8 cellular contexts compared by ENCODE assay signal in the genomic region with DNA sequence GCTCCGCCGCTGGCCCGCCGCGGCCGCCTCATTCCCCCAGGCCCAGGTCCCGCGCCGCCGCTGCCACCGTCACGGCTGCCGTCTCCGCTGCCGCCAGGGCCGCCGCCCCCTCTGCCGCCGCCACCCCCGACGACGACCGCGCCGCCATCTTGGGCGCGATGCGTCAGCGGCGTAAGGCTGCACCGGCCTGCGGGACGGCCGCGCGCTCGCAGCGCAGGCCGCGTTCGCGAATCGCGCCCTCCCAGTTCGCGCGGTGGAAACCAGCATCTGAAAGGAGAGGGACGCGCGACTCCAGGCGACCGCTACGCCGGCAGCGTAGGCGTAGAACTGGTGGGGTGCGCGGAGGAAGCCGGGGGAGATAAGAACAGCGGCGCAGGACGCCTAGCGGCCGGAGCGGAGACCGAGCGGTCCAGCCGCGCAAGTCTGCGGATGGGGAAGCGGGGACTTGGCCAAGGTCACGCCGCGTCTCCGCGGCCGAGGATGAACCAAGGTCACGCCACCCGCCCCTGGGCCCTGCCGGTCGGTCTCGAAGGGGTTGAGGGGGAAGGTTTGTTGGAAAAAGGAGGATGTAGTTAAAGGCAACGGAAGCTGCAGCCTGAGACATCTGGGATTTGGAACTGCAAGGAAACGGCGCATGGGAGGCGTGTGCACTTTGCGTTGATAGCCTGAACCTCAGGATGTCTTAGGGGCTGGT. TPM values are rescaled to one million over a fixed set of nuclear protein-coding genes. Genes with fewer than 3 reads are reported as not detected.
DNase-seq lines count a peak whose midpoint lies in the region; ATAC-seq, FAIRE-seq and TF ChIP-seq lines count a peak whose summit lies in the region.

Gene NUDT3 (minus strand): TSS at position 173 of the 694 bp plus-strand sequence. CDS start 307 bp downstream, outside the sequence.

- in situ Hi-C loops in HepG2 (cut with HindIII; ENCODE audit: extremely low pct_ligation_motif_present, low pct_unique_long_range_greater_than_20kb), result no loop called here

- no peaks in the 10 kb centered on the region for H3K36me3 ChIP-seq in HepG2 (replicated peaks in 1 of 2; ENCODE audit: control insufficient read depth in 1 of 2, insufficient read depth in 2 of 2, low read length in 2 of 2)

- CTCF ChIA-PET in HepG2 (lab: Yijun Ruan, JAX; ENCODE audit: low intra/inter-chr PET ratio, low total read pairs), result interaction anchor here (1.5 to 1.7 kb wide), 3 partner anchors 143 to 197 kb away, joined by 6 to 12 read pairs (median 6); partner anchors contain the start of gene SMIM29

- H3K9me3 ChIP-seq in HepG2 (ENCODE audit: low read length), result peaks cover 5% of the 10 kb centered on the region

- peak within 1 kb of the TSS; percentile 83 for H3K4me2 ChIP-seq in HepG2 (ENCODE audit: low read depth, low read length)

- no peaks in the 10 kb centered on the region; a peak in 1 of 5 replicates for H3K27me3 ChIP-seq in HepG2 (ENCODE audit: control insufficient read depth in 1 of 2, insufficient read depth in 2 of 2, low read length in 2 of 2)

- H3K79me2 ChIP-seq in HepG2 (ENCODE audit: insufficient read depth, low read length), result peaks cover 46% of the 10 kb centered on the region

- peak; percentile 30 to 63; a peak in 3 of 4 replicates for TF ChIP-seq POLR2A in HepG2 (IDR thresholded peaks at IDR 0.05; ENCODE audit: insufficient read depth in 1 of 2, low read depth in 2 of 2, low read length in 2 of 2)

- POLR2A ChIA-PET in HepG2 (lab: Yijun Ruan, JAX), result interaction anchor here (1.1 to 3.5 kb wide), 3 partner anchors 22 to 156 kb away, joined by 4 to 22 read pairs (median 7); partner anchors contain the start of gene HMGA1

- H3K9ac ChIP-seq in HepG2 (ENCODE audit: insufficient read depth, low read depth, low read length), result peak within 1 kb of the TSS; percentile 93

- peaks cover 35% of the 10 kb centered on the region for H3K4me1 ChIP-seq in HepG2 (ENCODE audit: insufficient read depth, low read length)

- peak within 1 kb of the TSS; percentile 81 to 88 (median 86) for H3K4me3 ChIP-seq in HepG2 (replicated peaks in 1 of 3; ENCODE audit: insufficient read depth in 1 of 3, low read depth in 2 of 3, low read length in 3 of 3)

- TF ChIP-seq CTCF in C4-2B (conservative IDR thresholded peaks at IDR 0.05) (peak; percentile 86), HepG2 (CRISPR knock-in tag; IDR thresholded peaks at IDR 0.05) (peak; percentile 97)

- peak; percentile 91 for TF ChIP-seq RAD21 in HepG2 (CRISPR knock-in tag; IDR thresholded peaks at IDR 0.05)

- under 1% methylated on average over 46 of the region's 87 CpGs for whole genome bisulfite sequencing in HepG2 (ENCODE audit: low lambda C conversion rate)

- peak; percentile 83 for ATAC-seq in GM19351 (IDR thresholded peaks at IDR 0.05; ENCODE audit: unreplicated experiment)
- peak; percentile 85 for ATAC-seq in HG03521 (IDR thresholded peaks at IDR 0.05; ENCODE audit: unreplicated experiment)
- ATAC-seq in HepG2, result peak; percentile 86

- H3K27ac ChIP-seq in C4-2B (peak within 1 kb of the TSS; percentile 95), HepG2 (ENCODE audit: extremely low read length, insufficient read depth, low read length) (peak within 1 kb of the TSS; percentile 93)

- no peak for TF ChIP-seq EP300 in HepG2 (IDR thresholded peaks at IDR 0.05; ENCODE audit: low read depth in 2 of 2, low read length in 2 of 2)
- TF ChIP-seq EP300 in HepG2 (CRISPR knock-in tag; IDR thresholded peaks at IDR 0.05; ENCODE audit: borderline replicate concordance), result peak; percentile 61; the same call in 1 of the 2 replicates

- peak; percentile 12 for FAIRE-seq in HepG2 (lab: Jason Lieb, UNC)

- H4K20me1 ChIP-seq in HepG2 (ENCODE audit: insufficient read depth, low read length), result peaks cover 10% of the 10 kb centered on the region

- DNase-seq in NCI-H69 (lab: John Stamatoyannopoulos, UW) (peak; percentile 95), dermis blood vessel endothelial cell (peak; percentile 96), HepG2 (ENCODE audit: low spot score) (peak; percentile 92)
- DNase-seq in activated CD4-positive, alpha-beta T cell treated with anti-CD3 and anti-CD28 coated beads, Interleukin-2, amount 50 U/mL, for 1 hour, result peak; percentile 88
- DNase-seq in stimulated activated CD4-positive, alpha-beta T cell treated with anti-CD3 and anti-CD28 coated beads, Interleukin-4, amount 100 ng/mL, for 1 hour, result peak; percentile 91

- H2AFZ ChIP-seq in HepG2 (ENCODE audit: low read length), result peak within 1 kb of the TSS; percentile 64

- intact Hi-C loops in HepG2 (cut with micrococcal nuclease; ENCODE audit: unreplicated experiment), result loop anchor here (2.0 kb wide), 1 partner anchor 144 kb away; the partner anchor contains the start of gene SMIM29

- no TSS peak for BruUV-seq in HepG2 (replicated peaks; lab: Mats Ljungman, UMichigan)

TF ChIP-seq in HepG2, 621 proteins besides CTCF, POLR2A, EP300 and RAD21 (continues in another document):
- TF ChIP-seq ZNF274 (CRISPR knock-in tag; IDR thresholded peaks at IDR 0.05) (no peak; the same call in 1 of the 2 replicates), HDAC1 (CRISPR knock-in tag; IDR thresholded peaks at IDR 0.05) (peak; percentile 95), CREBL2 (CRISPR knock-in tag; IDR thresholded peaks at IDR 0.05; ENCODE audit: borderline replicate concordance) (no peak), NR2F2 (IDR thresholded peaks at IDR 0.05; ENCODE audit: borderline replicate concordance, low read depth) (no peak), ZNF468 (CRISPR knock-in tag; IDR thresholded peaks at IDR 0.05) (no peak), CCAR2 (optimal IDR thresholded peaks at IDR 0.05; ENCODE audit: low read depth, low read length) (no peak), ZMYM3 (CRISPR knock-in tag; IDR thresholded peaks at IDR 0.05) (peak; percentile 78; the same call in 1 of the 2 replicates), DNMT3B (CRISPR knock-in tag; conservative IDR thresholded peaks at IDR 0.05) (no peak), ZFP37 (CRISPR knock-in tag; IDR thresholded peaks at IDR 0.05; ENCODE audit: borderline replicate concordance) (no peak), PPARG (CRISPR knock-in tag; conservative IDR thresholded peaks at IDR 0.05) (peak; percentile 70; the same call in 1 of the 2 replicates), ARNT (IDR thresholded peaks at IDR 0.05) (no peak), MZF1 (CRISPR knock-in tag; IDR thresholded peaks at IDR 0.05; ENCODE audit: borderline replicate concordance) (peak; percentile 92; the same call in 1 of the 2 replicates), ZNF260 (CRISPR knock-in tag; IDR thresholded peaks at IDR 0.05; ENCODE audit: borderline replicate concordance, low read depth) (no peak)
- TF ChIP-seq, protein P1, sequence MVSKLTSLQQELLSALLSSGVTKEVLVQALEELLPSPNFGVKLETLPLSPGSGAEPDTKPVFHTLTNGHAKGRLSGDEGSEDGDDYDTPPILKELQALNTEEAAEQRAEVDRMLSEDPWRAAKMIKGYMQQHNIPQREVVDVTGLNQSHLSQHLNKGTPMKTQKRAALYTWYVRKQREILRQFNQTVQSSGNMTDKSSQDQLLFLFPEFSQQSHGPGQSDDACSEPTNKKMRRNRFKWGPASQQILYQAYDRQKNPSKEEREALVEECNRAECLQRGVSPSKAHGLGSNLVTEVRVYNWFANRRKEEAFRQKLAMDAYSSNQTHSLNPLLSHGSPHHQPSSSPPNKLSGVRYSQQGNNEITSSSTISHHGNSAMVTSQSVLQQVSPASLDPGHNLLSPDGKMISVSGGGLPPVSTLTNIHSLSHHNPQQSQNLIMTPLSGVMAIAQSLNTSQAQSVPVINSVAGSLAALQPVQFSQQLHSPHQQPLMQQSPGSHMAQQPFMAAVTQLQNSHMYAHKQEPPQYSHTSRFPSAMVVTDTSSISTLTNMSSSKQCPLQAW (CRISPR knock-in tag; IDR thresholded peaks at IDR 0.05), result peak; percentile 16; the same call in 1 of the 2 replicates
- TF ChIP-seq, protein P2, sequence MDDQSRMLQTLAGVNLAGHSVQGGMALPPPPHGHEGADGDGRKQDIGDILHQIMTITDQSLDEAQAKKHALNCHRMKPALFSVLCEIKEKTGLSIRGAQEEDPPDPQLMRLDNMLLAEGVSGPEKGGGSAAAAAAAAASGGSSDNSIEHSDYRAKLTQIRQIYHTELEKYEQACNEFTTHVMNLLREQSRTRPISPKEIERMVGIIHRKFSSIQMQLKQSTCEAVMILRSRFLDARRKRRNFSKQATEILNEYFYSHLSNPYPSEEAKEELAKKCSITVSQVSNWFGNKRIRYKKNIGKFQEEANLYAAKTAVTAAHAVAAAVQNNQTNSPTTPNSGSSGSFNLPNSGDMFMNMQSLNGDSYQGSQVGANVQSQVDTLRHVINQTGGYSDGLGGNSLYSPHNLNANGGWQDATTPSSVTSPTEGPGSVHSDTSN (CRISPR knock-in tag; IDR thresholded peaks at IDR 0.05; ENCODE audit: borderline replicate concordance), result no peak

RNA-seq across cellular contexts. Expression of gene NUDT3, which starts in this region (rescaled TPM):
- 24.3 and 33.9 TPM in 2 replicates for total RNA-seq in dermis blood vessel endothelial cell
- 20.2 and 30.1 TPM in 2 replicates for total RNA-seq in HepG2 (2016; rRNA removed; fragmentation: Illumina TruSeq; extraction: Trizol)
- total RNA-seq in HepG2 (2016; cell fraction: cytosol; rRNA removed; fragmentation: Illumina TruSeq; extraction: Trizol; ENCODE audit: low read depth), result 4.1 and 4.8 TPM in 2 replicates
- total RNA-seq in HepG2 (2016; cell fraction: insoluble cytoplasmic fraction; rRNA removed; fragmentation: Illumina TruSeq; extraction: Trizol), result 19.5 and 29.7 TPM in 2 replicates
- total RNA-seq in HepG2 (2016; cell fraction: membrane; rRNA removed; fragmentation: Illumina TruSeq; extraction: Trizol), result 14.6 and 14.8 TPM in 2 replicates
- 15.7 and 19.0 TPM in 2 replicates for total RNA-seq in HepG2 (2016; cell fraction: nucleus; rRNA removed; fragmentation: Illumina TruSeq; extraction: Trizol)
- polyA plus RNA-seq in HepG2 (2011; rRNA removed), result 17.6 and 20.6 TPM in 2 replicates
- polyA plus RNA-seq in HepG2 (2011; cell fraction: cytosol; rRNA removed), result 10.7 and 14.8 TPM in 2 replicates
- polyA plus RNA-seq in HepG2 (2011; cell fraction: nucleus; rRNA removed), result 9.2 and 11.9 TPM in 2 replicates
- polyA plus RNA-seq in HepG2 (2012), result 5.6 TPM in 2 replicates
- polyA plus RNA-seq in HepG2 (2016; cell fraction: cytosol; fragmentation: Illumina TruSeq; extraction: Trizol; ENCODE audit: low read depth), result 3.0 and 3.5 TPM in 2 replicates
- polyA plus RNA-seq in HepG2 (2016; cell fraction: insoluble cytoplasmic fraction; fragmentation: Illumina TruSeq; extraction: Trizol; ENCODE audit: low read depth), result 22.4 and 22.7 TPM in 2 replicates
- polyA plus RNA-seq in HepG2 (2016; cell fraction: membrane; fragmentation: Illumina TruSeq; extraction: Trizol; ENCODE audit: low read depth), result 7.4 and 7.7 TPM in 2 replicates
- polyA plus RNA-seq in HepG2 (2016; cell fraction: nucleus; fragmentation: Illumina TruSeq; extraction: Trizol; ENCODE audit: insufficient read depth, low read depth), result 23.3 TPM in 2 replicates
- 23.6 and 25.7 TPM in 2 replicates for polyA minus RNA-seq in HepG2 (2011; rRNA and poly(A)+ RNA removed; ENCODE audit: low replicate concordance)
- polyA minus RNA-seq in HepG2 (2011; cell fraction: cytosol; rRNA and poly(A)+ RNA removed), result 18.9 and 21.6 TPM in 2 replicates
- 14.0 and 19.0 TPM in 2 replicates for polyA minus RNA-seq in HepG2 (2011; cell fraction: nucleus; rRNA and poly(A)+ RNA removed)

Comparison
In these comparisons a context has a peak if more than half of its experiments do, and no peak if none do; other contexts are left out.
1. Peak in every context shown above with its lines: DNase-seq, ATAC-seq, H3K4me3 ChIP-seq and H3K27ac ChIP-seq.